In the genomic region with DNA sequence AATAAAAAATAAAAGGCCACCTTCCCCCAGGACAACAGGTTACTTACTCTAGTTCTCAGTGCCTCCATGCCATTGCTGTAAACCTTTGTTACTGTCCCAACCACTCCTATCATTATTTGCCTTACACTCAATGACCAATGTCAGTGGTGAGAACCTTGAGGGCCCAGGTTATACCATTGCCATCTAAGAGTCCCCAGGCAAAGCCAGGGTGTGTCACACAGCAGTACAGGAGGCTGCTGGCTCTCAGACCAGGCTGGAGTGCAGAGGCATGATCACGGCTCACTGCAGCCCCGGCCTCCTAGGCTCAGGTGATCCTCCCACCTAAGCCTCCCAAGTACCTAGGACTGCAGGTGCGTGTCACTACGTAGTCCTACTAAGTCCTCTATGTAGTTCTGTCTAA, we compare ENCODE assay signal across 30 cellular contexts. TPM values are rescaled to one million over a fixed set of nuclear protein-coding genes. Genes with fewer than 3 reads are reported as not detected.
"Had no signal": no experiment of that assay in that cellular context is flagged by ENCODE, and none has a peak within 500 bp of the region (broad histone marks: within the 10 kb centered on the region; RNA-seq: fewer than 3 reads in every experiment).

No MANE protein-coding gene starts in this region.

- H3K36me3 ChIP-seq: neutrophil, pancreas, right lobe of liver had no signal

- ATAC-seq: effector memory CD8-positive, alpha-beta T cell; esophagus mucosa; gastroesophageal sphincter; heart left ventricle; left cardiac atrium; left ventricle myocardium superior; mucosa of descending colon; natural killer cell treated with Interleukin-12 subunit alpha and Interleukin-12 subunit beta and Interleukin-15 and Interleukin-18, amount 100 ng/mL, for 72 hours; pancreas; right lobe of liver; stimulated activated naive CD8-positive, alpha-beta T cell treated with anti-CD3 and anti-CD28 coated beads, Interleukin-15, amount 100 ng/mL, for 72 hours had no signal

- DNase-seq: cerebellar nuclear complex; cortex of kidney; effector memory CD8-positive, alpha-beta T cell; foreskin fibroblast; heart left ventricle; left cardiac atrium; left ventricle myocardium superior; mucosa of descending colon; naive B cell; pancreas; right lobe of liver; small intestine; stimulated activated CD4-positive, alpha-beta T cell treated with anti-CD3 and anti-CD28 coated beads, Interleukin-15, amount 100 ng/mL, for 24 hours; stimulated activated CD4-positive, alpha-beta T cell treated with anti-CD3 and anti-CD28 coated beads, Interleukin-2, amount 100 ng/mL, for 48 hours; stimulated activated naive CD4-positive, alpha-beta T cell; stimulated activated naive CD8-positive, alpha-beta T cell treated with anti-CD3 and anti-CD28 coated beads, Interleukin-15, amount 100 ng/mL, for 72 hours had no signal

- H3K4me3 ChIP-seq: gastroesophageal sphincter, heart left ventricle, hepatocyte, lung, mucosa of descending colon, pancreas, right lobe of liver, suprapubic skin had no signal

- FAIRE-seq: pancreas, small intestine, urothelium cell line had no signal

- H3K27ac ChIP-seq: gastroesophageal sphincter, hepatocyte, neutrophil, suprapubic skin had no signal

- H3K9me3 ChIP-seq: gastroesophageal sphincter, heart left ventricle, mucosa of descending colon, neutrophil, pancreas, right lobe of liver, suprapubic skin had no signal

- H3K27me3 ChIP-seq: gastroesophageal sphincter, heart left ventricle, hepatocyte, neutrophil, pancreas, right lobe of liver, suprapubic skin had no signal

RNA-seq across cellular contexts. Expression of a gene that starts 53.2 kb away (rescaled TPM):
- total RNA-seq: dermis microvascular lymphatic vessel endothelial cell, esophagus mucosa, gastroesophageal sphincter, heart left ventricle, hepatocyte, kidney epithelial cell, left cardiac atrium, left ventricle myocardium superior, lung, mucosa of descending colon, neural crest cell, omental fat pad, pancreas, posterior vena cava, pulmonary artery endothelial cell, suprapubic skin had no signal
- polyA plus RNA-seq: heart left ventricle, hepatocyte, lung had no signal
